Comparison of ENCODE assay signal across 12 cellular contexts in the genomic region with DNA sequence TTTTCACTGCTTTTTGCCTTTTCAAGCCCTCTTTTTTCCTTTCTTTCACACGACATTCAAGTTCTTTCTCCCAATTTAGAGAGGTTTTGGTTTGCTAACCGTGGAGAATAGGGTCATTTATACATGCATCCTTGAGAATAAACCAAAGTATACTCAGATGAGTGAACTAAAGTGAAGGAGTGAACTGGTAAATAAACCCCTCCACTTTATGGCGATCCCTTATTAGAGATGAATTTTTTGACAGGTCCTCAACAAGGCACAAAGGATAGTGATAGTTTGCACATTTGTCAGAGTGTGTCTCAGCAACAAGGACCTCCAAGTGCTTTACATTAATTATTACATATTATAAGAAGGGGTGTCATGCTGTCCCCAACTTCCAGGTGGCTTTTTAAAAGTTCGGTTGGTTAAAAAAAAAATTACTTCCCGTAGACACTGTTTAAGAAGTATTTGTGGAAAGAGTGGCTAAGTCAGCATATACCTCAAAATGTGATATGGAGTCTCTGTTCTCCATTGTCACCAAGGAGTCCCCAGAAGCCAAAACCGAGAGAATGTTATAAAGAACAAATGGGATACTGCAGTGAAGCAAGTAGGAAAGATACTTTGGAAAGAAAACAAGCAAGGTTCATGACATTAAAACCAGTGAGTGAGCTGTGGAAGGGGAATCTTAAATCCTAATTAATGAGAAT. TPM values are rescaled to one million over a fixed set of nuclear protein-coding genes. Genes with fewer than 3 reads are reported as not detected.
DNase-seq lines count a peak whose midpoint lies in the region; ATAC-seq and TF ChIP-seq lines count a peak whose summit lies in the region.
"Had no signal": no experiment of that assay in that cellular context is flagged by ENCODE, and none has a peak within 500 bp of the region (broad histone marks: within the 10 kb centered on the region; RNA-seq: fewer than 3 reads in every experiment).

No MANE protein-coding gene starts in this region.

- H3K27ac Mint-ChIP-seq in CD4-positive, alpha-beta memory T cell, result peak overlapping the region in 4 of 7 donors; percentile 75 to 84 (median 78)
- no peak overlapping the region for H3K27ac Mint-ChIP-seq in GM23338
- no peak overlapping the region for H3K27ac Mint-ChIP-seq in endodermal cell
- no peak overlapping the region for H3K27ac Mint-ChIP-seq in neural progenitor cell
- H3K27ac Mint-ChIP-seq in chondrocyte (ENCODE audit: unreplicated experiment), result no peak overlapping the region

- peaks cover 3% of the 10 kb centered on the region; the same call in 1 of the 2 replicates for H3F3A ChIP-seq in GM23338 (replicated peaks; ENCODE audit: low read depth)
- peaks cover 20% of the 10 kb centered on the region for H3F3A ChIP-seq in neural progenitor cell (ENCODE audit: low read depth)

- H3K36me3 ChIP-seq in CD4-positive, alpha-beta memory T cell (ENCODE audit: insufficient read depth, low read length), result no peaks in the 10 kb centered on the region
- H3K36me3 ChIP-seq in GM23338 (ENCODE audit: insufficient read depth) (no peaks in the 10 kb centered on the region), endodermal cell (ENCODE audit: control insufficient read depth, insufficient read depth, low read length) (peaks cover 6% of the 10 kb centered on the region), neural progenitor cell (no peaks in the 10 kb centered on the region)

- POLR2A ChIA-PET in CD4-positive, alpha-beta memory T cell (lab: Charles Lee; ENCODE audit: partially characterized antibody), result no interaction called here

- CTCF ChIA-PET in CD4-positive, alpha-beta memory T cell (lab: Charles Lee; ENCODE audit: partially characterized antibody), result no interaction called here

- TF ChIP-seq CTCF in GM23338 (conservative IDR thresholded peaks at IDR 0.05; ENCODE audit: low read depth in 2 of 2) (no peak), endodermal cell (conservative IDR thresholded peaks at IDR 0.05) (no peak), neural progenitor cell (IDR thresholded peaks at IDR 0.05) (no peak), chondrocyte (IDR thresholded peaks at IDR 0.05) (no peak)

- DNase-seq in CD4-positive, alpha-beta memory T cell, result no peak
- no peak for DNase-seq in GM23338 (ENCODE audit: low spot score)
- no peak for DNase-seq in endodermal cell
- DNase-seq in neural progenitor cell (ENCODE audit: low spot score), result no peak
- no peak for DNase-seq in NCI-H2196 treated with DMSO at 0.1 percent for 48 hours (lab: John Stamatoyannopoulos, UW; ENCODE audit: unreplicated experiment)
- no peak for DNase-seq in chondrocyte (ENCODE audit: low spot score)
- DNase-seq in T1000 (lab: John Stamatoyannopoulos, UW), result no peak
- no peak for DNase-seq in stimulated activated CD4-positive, alpha-beta T cell treated with anti-CD3 and anti-CD28 coated beads, Interleukin-2, amount 100 ng/mL, for 24 hours
- DNase-seq: NCI-H1436, NCI-H524 treated with DMSO at 0.1 percent for 48 hours, retina had no signal

- H3K4me3 ChIP-seq in CD4-positive, alpha-beta memory T cell (ENCODE audit: low read length in 2 of 2), result no peak overlapping the region
- peak overlapping the region; percentile 86 for H3K4me3 ChIP-seq in GM23338
- H3K4me3 ChIP-seq in endodermal cell (ENCODE audit: low read length), result peak overlapping the region; percentile 94
- no peak overlapping the region for H3K4me3 ChIP-seq in neural progenitor cell

- H3K9me2 ChIP-seq in GM23338 (ENCODE audit: insufficient read depth), result no peaks in the 10 kb centered on the region

- no peak overlapping the region for H3K27ac ChIP-seq in CD4-positive, alpha-beta memory T cell (ENCODE audit: low read depth, low read length)
- H3K27ac ChIP-seq in GM23338 (ENCODE audit: low read depth) (no peak overlapping the region), endodermal cell (ENCODE audit: low read depth, low read length) (no peak overlapping the region), neural progenitor cell (no peak overlapping the region)

- H3K36me3 Mint-ChIP-seq in CD4-positive, alpha-beta memory T cell, result peaks cover under 1 to 4% of the 10 kb centered on the region in 2 donors
- H3K36me3 Mint-ChIP-seq in GM23338 (ENCODE audit: low read depth) (no peaks in the 10 kb centered on the region), endodermal cell (ENCODE audit: low read depth) (peaks cover 24% of the 10 kb centered on the region), neural progenitor cell (no peaks in the 10 kb centered on the region), chondrocyte (ENCODE audit: low read depth) (peaks cover 1% of the 10 kb centered on the region)

- H3K4me2 ChIP-seq in GM23338, result 0 out of 2 replicates have a peak overlapping the region, but pooled peaks have one; percentile 99
- H3K4me2 ChIP-seq in neural progenitor cell, result no peak overlapping the region

- peaks cover 38% of the 10 kb centered on the region for H3K4me1 ChIP-seq in CD4-positive, alpha-beta memory T cell (ENCODE audit: insufficient read depth, low read length)
- H3K4me1 ChIP-seq in GM23338 (ENCODE audit: insufficient read depth) (peaks cover 11% of the 10 kb centered on the region), endodermal cell (ENCODE audit: control insufficient read depth, insufficient read depth, low read length) (peaks cover 3% of the 10 kb centered on the region), neural progenitor cell (peaks cover 5% of the 10 kb centered on the region)

- H3K4me3 Mint-ChIP-seq in CD4-positive, alpha-beta memory T cell, result peak overlapping the region; percentile 83 to 95 (median 90)
- H3K4me3 Mint-ChIP-seq in GM23338 (peak overlapping the region; percentile 66; the same call in 1 of the 3 replicates), endodermal cell (peak overlapping the region; percentile 81), neural progenitor cell (peak overlapping the region; percentile 84), chondrocyte (ENCODE audit: unreplicated experiment) (no peak overlapping the region)

- peaks cover 1 to 10% of the 10 kb centered on the region in 2 donors for H3K27me3 Mint-ChIP-seq in CD4-positive, alpha-beta memory T cell
- H3K27me3 Mint-ChIP-seq in GM23338 (ENCODE audit: insufficient read depth, low read depth, poor library complexity), result peaks cover 81% of the 10 kb centered on the region
- H3K27me3 Mint-ChIP-seq in endodermal cell (ENCODE audit: insufficient read depth), result peaks cover 47% of the 10 kb centered on the region
- H3K27me3 Mint-ChIP-seq in neural progenitor cell (ENCODE audit: insufficient read depth, low read depth), result peaks cover 39% of the 10 kb centered on the region
- H3K27me3 Mint-ChIP-seq in chondrocyte (ENCODE audit: low read depth), result peaks cover 4% of the 10 kb centered on the region

- intact Hi-C loops in CD4-positive, alpha-beta memory T cell (cut with micrococcal nuclease), result loop anchor here (5.0 kb wide), 2 partner anchors 115 to 200 kb away; a partner anchor contains a TSS

- peaks cover 28 to 51% (median 37%) of the 10 kb centered on the region in 4 donors for H3K4me1 Mint-ChIP-seq in CD4-positive, alpha-beta memory T cell
- peaks cover 19% of the 10 kb centered on the region for H3K4me1 Mint-ChIP-seq in GM23338
- peaks cover 29% of the 10 kb centered on the region for H3K4me1 Mint-ChIP-seq in endodermal cell
- peaks cover 8% of the 10 kb centered on the region for H3K4me1 Mint-ChIP-seq in neural progenitor cell
- peaks cover 34% of the 10 kb centered on the region for H3K4me1 Mint-ChIP-seq in chondrocyte (ENCODE audit: low read depth)

- no peaks in the 10 kb centered on the region for H3K9me3 ChIP-seq in CD4-positive, alpha-beta memory T cell (ENCODE audit: control insufficient read depth in 1 of 2, low read length in 2 of 2)
- H3K9me3 ChIP-seq in endodermal cell (ENCODE audit: control insufficient read depth, low read length) (no peaks in the 10 kb centered on the region), neural progenitor cell (ENCODE audit: low read depth) (no peaks in the 10 kb centered on the region)

- H4K20me1 ChIP-seq in GM23338 (replicated peaks; ENCODE audit: insufficient read depth) (peaks cover 17% of the 10 kb centered on the region), neural progenitor cell (ENCODE audit: low read depth) (peaks cover 10% of the 10 kb centered on the region)

- no peaks in the 10 kb centered on the region for H3K27me3 ChIP-seq in CD4-positive, alpha-beta memory T cell (ENCODE audit: insufficient read depth, low read length)
- H3K27me3 ChIP-seq in GM23338 (ENCODE audit: insufficient read depth), result peaks cover 88% of the 10 kb centered on the region
- H3K27me3 ChIP-seq in endodermal cell (ENCODE audit: control insufficient read depth, insufficient read depth, low read length, poor library complexity, severe bottlenecking), result peaks cover 32% of the 10 kb centered on the region
- peaks cover 96% of the 10 kb centered on the region for H3K27me3 ChIP-seq in neural progenitor cell

- H2AFZ ChIP-seq in GM23338, result no peak overlapping the region
- H2AFZ ChIP-seq in neural progenitor cell (replicated peaks), result no peak overlapping the region

- no peak for ATAC-seq in GM23338
- ATAC-seq: HCT116 had no signal

- no peaks in the 10 kb centered on the region for H3K9me3 Mint-ChIP-seq in CD4-positive, alpha-beta memory T cell
- H3K9me3 Mint-ChIP-seq in GM23338, result no peaks in the 10 kb centered on the region
- H3K9me3 Mint-ChIP-seq in endodermal cell, result no peaks in the 10 kb centered on the region
- H3K9me3 Mint-ChIP-seq in neural progenitor cell, result no peaks in the 10 kb centered on the region
- no peaks in the 10 kb centered on the region for H3K9me3 Mint-ChIP-seq in chondrocyte (ENCODE audit: low read depth)

- no peaks in the 10 kb centered on the region for H3K79me2 ChIP-seq in GM23338 (replicated peaks; ENCODE audit: insufficient read depth)
- H3K79me2 ChIP-seq in neural progenitor cell (ENCODE audit: low read depth), result no peaks in the 10 kb centered on the region

- 75 to 79% methylated on average over 2 to 6 of the region's 6 CpGs for WGBS in endodermal cell (ENCODE audit: insufficient coverage in 1 of 2, insufficient read length in 1 of 2), 2 experiments

- H3K9ac ChIP-seq in endodermal cell (ENCODE audit: extremely low read depth, low read length, poor library complexity, severe bottlenecking) (no peak overlapping the region), neural progenitor cell (no peak overlapping the region)

RNA-seq across cellular contexts. Expression of a gene that starts 1.7 kb away (rescaled TPM):
- 10 to 100 TPM; 27.4 to 30.0 TPM for total RNA-seq in CD4-positive, alpha-beta memory T cell
- polyA plus RNA-seq in CD4-positive, alpha-beta memory T cell, result 100 to 1,000 TPM in 1 of 2 donors, 10 to 100 TPM in 1; 98.3 to 328 TPM
- 0.70 TPM in 1 of 2 replicates, not detected in the other for total RNA-seq in GM23338 (2014; rRNA removed; shearing (Covaris generic))
- polyA plus RNA-seq in GM23338 (2016; fragmentation: Nextera tagmentation; extraction: Ambion mirVana), result 0.08 and 0.10 TPM in 2 replicates
- total RNA-seq in endodermal cell, result 10 to 100 TPM; 74.1 to 96.8 TPM
- polyA plus RNA-seq in endodermal cell (2013, experiment 1 of 2), result 12.3 TPM
- polyA plus RNA-seq in endodermal cell (2013, experiment 2 of 2), result 14.1 TPM
- 0.03 TPM in 1 of 2 replicates, not detected in the other for total RNA-seq in neural progenitor cell (ENCODE audit: low replicate concordance)
- 15.0 to 21.7 TPM (median 20.3 TPM) in 3 replicates for total RNA-seq in chondrocyte

Comparison
In these comparisons a context has a peak if more than half of its experiments do, and no peak if none do; other contexts are left out.
1. H3K4me3 ChIP-seq: peak in GM23338 (single experiment) and endodermal cell (single experiment); none in CD4-positive, alpha-beta memory T cell (0 of 2) and neural progenitor cell (single experiment).
2. H3K27ac Mint-ChIP-seq: peak in CD4-positive, alpha-beta memory T cell (4 of 7); none in GM23338 (single experiment), endodermal cell (single experiment), neural progenitor cell (single experiment) and chondrocyte (single experiment).